8 cellular contexts compared by ENCODE assay signal in the genomic region with DNA sequence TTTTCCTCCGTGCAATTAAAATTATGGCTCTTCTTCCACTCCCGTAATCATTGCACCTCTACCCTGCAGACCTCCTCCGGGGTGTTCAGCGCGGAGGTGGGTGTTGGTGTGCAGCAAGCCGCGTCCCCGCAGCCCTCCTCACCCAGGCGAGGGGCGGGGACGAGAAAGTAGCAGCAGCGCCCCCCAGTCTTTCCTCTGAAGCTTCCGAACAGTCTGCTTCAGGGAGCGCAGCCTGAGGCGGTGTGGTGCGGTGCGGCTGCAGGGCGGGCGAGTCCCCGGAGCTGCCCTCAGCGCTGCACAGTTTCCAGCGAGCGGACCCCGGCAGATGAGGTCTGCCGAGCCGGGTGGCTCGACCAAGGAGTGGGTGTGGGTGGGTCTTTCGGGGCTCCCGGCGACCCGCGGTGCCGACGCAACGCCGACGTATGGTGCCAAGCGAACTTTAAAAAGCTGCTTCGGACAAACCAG. TPM values are rescaled to one million over a fixed set of nuclear protein-coding genes. Genes with fewer than 3 reads are reported as not detected.
DNase-seq lines count a peak whose midpoint lies in the region; ATAC-seq and TF ChIP-seq lines count a peak whose summit lies in the region.

A gene with protein sequence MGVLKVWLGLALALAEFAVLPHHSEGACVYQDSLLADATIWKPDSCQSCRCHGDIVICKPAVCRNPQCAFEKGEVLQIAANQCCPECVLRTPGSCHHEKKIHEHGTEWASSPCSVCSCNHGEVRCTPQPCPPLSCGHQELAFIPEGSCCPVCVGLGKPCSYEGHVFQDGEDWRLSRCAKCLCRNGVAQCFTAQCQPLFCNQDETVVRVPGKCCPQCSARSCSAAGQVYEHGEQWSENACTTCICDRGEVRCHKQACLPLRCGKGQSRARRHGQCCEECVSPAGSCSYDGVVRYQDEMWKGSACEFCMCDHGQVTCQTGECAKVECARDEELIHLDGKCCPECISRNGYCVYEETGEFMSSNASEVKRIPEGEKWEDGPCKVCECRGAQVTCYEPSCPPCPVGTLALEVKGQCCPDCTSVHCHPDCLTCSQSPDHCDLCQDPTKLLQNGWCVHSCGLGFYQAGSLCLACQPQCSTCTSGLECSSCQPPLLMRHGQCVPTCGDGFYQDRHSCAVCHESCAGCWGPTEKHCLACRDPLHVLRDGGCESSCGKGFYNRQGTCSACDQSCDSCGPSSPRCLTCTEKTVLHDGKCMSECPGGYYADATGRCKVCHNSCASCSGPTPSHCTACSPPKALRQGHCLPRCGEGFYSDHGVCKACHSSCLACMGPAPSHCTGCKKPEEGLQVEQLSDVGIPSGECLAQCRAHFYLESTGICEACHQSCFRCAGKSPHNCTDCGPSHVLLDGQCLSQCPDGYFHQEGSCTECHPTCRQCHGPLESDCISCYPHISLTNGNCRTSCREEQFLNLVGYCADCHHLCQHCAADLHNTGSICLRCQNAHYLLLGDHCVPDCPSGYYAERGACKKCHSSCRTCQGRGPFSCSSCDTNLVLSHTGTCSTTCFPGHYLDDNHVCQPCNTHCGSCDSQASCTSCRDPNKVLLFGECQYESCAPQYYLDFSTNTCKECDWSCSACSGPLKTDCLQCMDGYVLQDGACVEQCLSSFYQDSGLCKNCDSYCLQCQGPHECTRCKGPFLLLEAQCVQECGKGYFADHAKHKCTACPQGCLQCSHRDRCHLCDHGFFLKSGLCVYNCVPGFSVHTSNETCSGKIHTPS (N-terminal part only) (plus strand): TSS at position 189 of the 465 bp plus-strand sequence. CDS start 687 bp downstream, outside the sequence.

- H3K36me3 Mint-ChIP-seq in activated CD4-positive, alpha-beta T cell treated with anti-CD3 and anti-CD28 coated beads for 36 hours (ENCODE audit: low read depth): no peaks in the 10 kb centered on the region

- peak in 1 of 2 donors; percentile 5 for TF ChIP-seq POLR2A in gastrocnemius medialis (IDR thresholded peaks at IDR 0.05)

- peak; percentile 38 for ATAC-seq in activated CD4-positive, alpha-beta T cell treated with anti-CD3 and anti-CD28 coated beads for 36 hours
- ATAC-seq in HG02884 (IDR thresholded peaks at IDR 0.05; ENCODE audit: unreplicated experiment) (peak; percentile 18), gastrocnemius medialis (peak; percentile 24 to 48)

- DNase-seq in activated CD4-positive, alpha-beta T cell treated with anti-CD3 and anti-CD28 coated beads for 36 hours: peak; percentile 39
- no peak for DNase-seq in activated CD4-positive, alpha-beta T cell treated with anti-CD3 and anti-CD28 coated beads for 1 hour
- DNase-seq in NCI-H82 (lab: John Stamatoyannopoulos, UW): peak; percentile 80
- DNase-seq in astrocyte of the spinal cord (ENCODE audit: low read depth, low spot score): peak; percentile 38
- peak; percentile 4 to 14 for DNase-seq in gastrocnemius medialis
- DNase-seq in central memory CD4-positive, alpha-beta T cell: no peak

- TF ChIP-seq CTCF in astrocyte of the spinal cord (IDR thresholded peaks at IDR 0.05; ENCODE audit: low read depth, low read length) (peak; percentile 19), gastrocnemius medialis (IDR thresholded peaks at IDR 0.05 in 4 of 5, conservative IDR thresholded peaks at IDR 0.05 in 1 of 5) (no peak)

- H3K9me3 ChIP-seq in iPS-18c (ENCODE audit: control insufficient read depth, insufficient read depth, low read length) (no peaks in the 10 kb centered on the region), gastrocnemius medialis (no peaks in the 10 kb centered on the region)

- in situ Hi-C loops in astrocyte of the spinal cord (cut with HindIII; ENCODE audit: low sequenced_read_pairs): no loop called here
- in situ Hi-C loops in gastrocnemius medialis (cut with MboI; ENCODE audit: low sequenced_read_pairs in 4 of 4): no loop called here

- H3K4me3 Mint-ChIP-seq in activated CD4-positive, alpha-beta T cell treated with anti-CD3 and anti-CD28 coated beads for 36 hours: peak within 1 kb of the TSS; percentile 72

- H3K27me3 Mint-ChIP-seq in activated CD4-positive, alpha-beta T cell treated with anti-CD3 and anti-CD28 coated beads for 36 hours: peaks cover 54% of the 10 kb centered on the region

- POLR2A ChIA-PET in activated CD4-positive, alpha-beta T cell treated with anti-CD3 and anti-CD28 coated beads for 36 hours (lab: Charles Lee): no interaction called here

- H3K4me1 Mint-ChIP-seq in activated CD4-positive, alpha-beta T cell treated with anti-CD3 and anti-CD28 coated beads for 36 hours: peaks cover 24% of the 10 kb centered on the region

- CTCF ChIA-PET in activated CD4-positive, alpha-beta T cell treated with anti-CD3 and anti-CD28 coated beads for 36 hours (lab: Charles Lee): interaction anchor here (0.6 to 0.7 kb wide), 2 partner anchors 257 to 459 kb away, joined by 3 to 4 read pairs; no protein-coding TSS in a partner anchor

- H3K36me3 ChIP-seq in gastrocnemius medialis: no peaks in the 10 kb centered on the region

- H3K9me3 Mint-ChIP-seq in activated CD4-positive, alpha-beta T cell treated with anti-CD3 and anti-CD28 coated beads for 36 hours (ENCODE audit: low read depth): no peaks in the 10 kb centered on the region

- H3K27me3 ChIP-seq in gastrocnemius medialis: no peaks in the 10 kb centered on the region

- peaks cover 0 to 11% of the 10 kb centered on the region in 2 donors for H3K4me1 ChIP-seq in gastrocnemius medialis

- intact Hi-C loops in activated CD4-positive, alpha-beta T cell treated with anti-CD3 and anti-CD28 coated beads for 36 hours (cut with DNase I, micrococcal nuclease): loop anchor here (5.0 to 10.0 kb wide), 4 partner anchors 100 to 805 kb away; no protein-coding TSS in a partner anchor
- intact Hi-C loops in gastrocnemius medialis (cut with DNase I; ENCODE audit: low total_unique reads): loop anchor here (5.0 kb wide), 2 partner anchors 235 to 240 kb away; a partner anchor contains a TSS

- H3K27ac ChIP-seq in gastrocnemius medialis: peak within 1 kb of the TSS; percentile 84 to 94 (median 92)

- H3K27ac Mint-ChIP-seq in activated CD4-positive, alpha-beta T cell treated with anti-CD3 and anti-CD28 coated beads for 36 hours: peak within 1 kb of the TSS; percentile 2

- H3K4me3 ChIP-seq in astrocyte of the spinal cord (ENCODE audit: low read depth, low read length): peak within 1 kb of the TSS; percentile 61
- H3K4me3 ChIP-seq in iPS-18c (ENCODE audit: insufficient read depth, low read depth, low read length): peak within 1 kb of the TSS; percentile 75
- peak within 1 kb of the TSS; percentile 75 to 84 (median 82) for H3K4me3 ChIP-seq in gastrocnemius medialis

RNA-seq across cellular contexts. Expression of the gene that starts here (rescaled TPM):
- under 1 TPM in 1 of 2 experiments, not detected in 1; 0.09 TPM for total RNA-seq in activated CD4-positive, alpha-beta T cell treated with anti-CD3 and anti-CD28 coated beads for 36 hours
- under 1 TPM; 0.39 to 0.64 (median 0.46) TPM for total RNA-seq in gastrocnemius medialis

Comparison
In these comparisons a context has a peak if more than half of its experiments do, and no peak if none do; other contexts are left out.
1. Peak in DNase-seq and ATAC-seq in activated CD4-positive, alpha-beta T cell treated with anti-CD3 and anti-CD28 coated beads for 36 hours; RNA of the gene not detected or under 1 TPM.
2. Peak in DNase-seq, ATAC-seq, H3K4me3 ChIP-seq and H3K27ac ChIP-seq in gastrocnemius medialis; RNA of the gene not detected or under 1 TPM.
3. DNase-seq: peak in NCI-H82 (single experiment) and astrocyte of the spinal cord (single experiment); none in activated CD4-positive, alpha-beta T cell treated with anti-CD3 and anti-CD28 coated beads for 1 hour (single experiment) and central memory CD4-positive, alpha-beta T cell (single experiment).
4. Peak in every context shown above with its lines, with median percentiles within 50 percentile points of each other: ATAC-seq and H3K4me3 ChIP-seq.